Comparison of ENCODE assay signal across 1 cellular context in genomic region chr9:127991017-127991756, GRCh38.
TF ChIP-seq lines count a peak whose summit lies in the region.

No MANE protein-coding gene starts in this region.

TF ChIP-seq in K562, 482 proteins besides CTCF, POLR2A, EP300 and RAD21:
- 0 out of 2 replicates have a peak, but pooled peaks have one; percentile 16 for TF ChIP-seq NFIC (IDR thresholded peaks at IDR 0.05)
- TF ChIP-seq THAP7 (CRISPR knock-in tag; IDR thresholded peaks at IDR 0.05), result no peak
